Comparison of ENCODE assay signal across 38 cellular contexts in the genomic region with DNA sequence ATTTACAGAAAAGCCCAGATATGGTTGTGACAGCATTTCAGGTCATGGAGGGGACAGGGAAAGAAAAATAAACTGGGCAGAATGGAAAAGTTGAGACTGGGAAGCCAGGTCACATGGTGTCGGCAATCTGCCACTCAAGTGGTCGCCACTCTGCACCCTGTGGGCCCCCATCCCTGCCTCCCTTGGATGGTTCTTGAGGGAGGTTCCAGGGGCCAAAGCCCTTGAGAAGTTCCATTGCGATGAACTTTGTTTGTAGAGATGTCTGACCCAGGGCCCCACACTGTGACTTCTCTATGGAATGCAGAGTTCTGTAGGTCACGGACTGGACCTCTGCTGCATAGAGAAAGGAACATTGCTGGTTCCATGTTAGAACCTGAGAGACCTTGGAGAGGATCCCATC.
"Had no signal": no experiment of that assay in that cellular context is flagged by ENCODE, and none has a peak within 500 bp of the region (broad histone marks: within the 10 kb centered on the region; RNA-seq: fewer than 3 reads in every experiment).

No MANE protein-coding gene starts in this region.

- DNase-seq: activated effector memory CD4-positive, alpha-beta T cell treated with anti-CD3 and anti-CD28 coated beads, Interleukin-2, amount 50 U/mL, for 16 hours; activated effector memory CD4-positive, alpha-beta T cell treated with Interleukin-2 at 50 U/mL for 16 hours; activated gamma-delta T cell; activated gamma-delta T cell treated with Interleukin-2 at 50 U/mL for 16 hours; activated naive CD4-positive, alpha-beta T cell; activated naive CD4-positive, alpha-beta T cell treated with anti-CD3 and anti-CD28 coated beads for 36 hours; activated naive CD4-positive, alpha-beta T cell treated with anti-CD3 and anti-CD28 coated beads, Interleukin-2, amount 10 ng/mL, durations not matched to agents 7 days and 5 days; activated naive CD4-positive, alpha-beta T cell treated with anti-CD3 and anti-CD28 coated beads, Interleukin-2, amount 50 U/mL, for 16 hours; activated naive CD4-positive, alpha-beta T cell treated with Interleukin-2 at 50 U/mL for 16 hours; activated naive CD8-positive, alpha-beta T cell treated with anti-CD3 and anti-CD28 coated beads for 36 hours; activated naive CD8-positive, alpha-beta T cell treated with anti-CD3 and anti-CD28 coated beads, Interleukin-2, amount 10 ng/mL, durations not matched to agents 7 days and 5 days; activated naive CD8-positive, alpha-beta T cell treated with anti-CD3 and anti-CD28 coated beads, Interleukin-2, amount 50 U/mL, for 24 hours; activated T-cell treated with anti-CD3 and anti-CD28 coated beads for 4 hours; activated T-cell treated with anti-CD3 and anti-CD28 coated beads, Interleukin-2, amount 50 U/mL, for 1 hour; activated T-cell treated with anti-CD3 and anti-CD28 coated beads, Interleukin-2, amount 50 U/mL, for 24 hours; activated T-cell treated with anti-CD3 and anti-CD28 coated beads, Interleukin-2, amount 50 U/mL, for 4 hours; activated T-cell treated with anti-CD3 and anti-CD28 coated beads, Interleukin-2, amount 50 U/mL, for 48 hours; activated T-cell treated with anti-CD3 and anti-CD28 coated beads, Interleukin-2, amount 50 U/mL, for 72 hours; amniotic stem cell; amygdala; anterior cingulate cortex; aorta; body of pancreas; brain microvascular endothelial cell; caudate nucleus; central memory CD4-positive, alpha-beta T cell; cerebellar nuclear complex had no signal

- H3K9me3 Mint-ChIP-seq: activated naive CD8-positive, alpha-beta T cell treated with anti-CD3 and anti-CD28 coated beads, Interleukin-2, amount 10 ng/mL, durations not matched to agents 7 days and 5 days; activated T-cell treated with anti-CD3 and anti-CD28 coated beads, Interleukin-2, amount 50 U/mL, for 24 hours; central memory CD8-positive, alpha-beta T cell had no signal

- H3K36me3 ChIP-seq: ascending aorta, brain microvascular endothelial cell, breast epithelium, cardiac muscle cell had no signal

- H3K27ac Mint-ChIP-seq: activated naive CD4-positive, alpha-beta T cell treated with anti-CD3 and anti-CD28 coated beads for 36 hours; activated naive CD4-positive, alpha-beta T cell treated with anti-CD3 and anti-CD28 coated beads, Interleukin-2, amount 10 ng/mL, durations not matched to agents 7 days and 5 days; activated naive CD4-positive, alpha-beta T cell treated with anti-CD3 and anti-CD28 coated beads, Interleukin-2, amount 50 U/mL, for 24 hours; activated naive CD4-positive, alpha-beta T cell treated with anti-CD3 and anti-CD28 coated beads, Interleukin-2, amount 50 U/mL, for 72 hours; activated naive CD8-positive, alpha-beta T cell; activated naive CD8-positive, alpha-beta T cell treated with anti-CD3 and anti-CD28 coated beads for 36 hours; activated naive CD8-positive, alpha-beta T cell treated with anti-CD3 and anti-CD28 coated beads, Interleukin-2, amount 10 ng/mL, durations not matched to agents 7 days and 5 days; activated naive CD8-positive, alpha-beta T cell treated with anti-CD3 and anti-CD28 coated beads, Interleukin-2, amount 50 U/mL, for 24 hours; activated T-cell treated with anti-CD3 and anti-CD28 coated beads, Interleukin-2, amount 50 U/mL, for 24 hours; activated T-cell treated with anti-CD3 and anti-CD28 coated beads, Interleukin-2, amount 50 U/mL, for 72 hours; activated T-helper 1 cell treated with anti-CD3 and anti-CD28 coated beads, Interleukin-12 subunit alpha, Interleukin-12 subunit beta, Interleukin-2, Interleukin-4 antibody, amounts not matched to agents 30 ng/mL and 10 ng/mL and 1 ng/mL, durations not matched to agents 14 hours and 24 hours and 36 hours; activated T-helper 17 cell treated with anti-CD3 and anti-CD28 coated beads, Interleukin-2, amount 50 U/mL, for 72 hours; activated T-helper 2 cell treated with anti-CD3 and anti-CD28 coated beads, Interferon-gamma antibody, Interleukin-2, Interleukin-4, amounts not matched to agents 10 μg/mL and 5 μg/mL and 100 μg/mL, durations not matched to agents 14 hours and 24 hours and 36 hours; brain had no signal

- H3K36me3 Mint-ChIP-seq: activated naive CD4-positive, alpha-beta T cell treated with anti-CD3 and anti-CD28 coated beads, Interleukin-2, amount 10 ng/mL, durations not matched to agents 7 days and 5 days; activated naive CD4-positive, alpha-beta T cell treated with anti-CD3 and anti-CD28 coated beads, Interleukin-2, amount 50 U/mL, for 24 hours; activated naive CD4-positive, alpha-beta T cell treated with anti-CD3 and anti-CD28 coated beads, Interleukin-2, amount 50 U/mL, for 72 hours; activated naive CD8-positive, alpha-beta T cell; activated naive CD8-positive, alpha-beta T cell treated with anti-CD3 and anti-CD28 coated beads for 36 hours; activated naive CD8-positive, alpha-beta T cell treated with anti-CD3 and anti-CD28 coated beads, Interleukin-2, amount 10 ng/mL, durations not matched to agents 7 days and 5 days; brain had no signal

- H3K4me1 ChIP-seq: ascending aorta, body of pancreas, breast epithelium had no signal

- H3K27ac ChIP-seq: ascending aorta, body of pancreas, brain microvascular endothelial cell, breast epithelium, cardiac muscle cell had no signal

- H3K9me3 ChIP-seq: ascending aorta, body of pancreas, breast epithelium had no signal

- H3K4me3 Mint-ChIP-seq: activated naive CD4-positive, alpha-beta T cell treated with anti-CD3 and anti-CD28 coated beads for 36 hours; activated naive CD4-positive, alpha-beta T cell treated with anti-CD3 and anti-CD28 coated beads, Interleukin-2, amount 10 ng/mL, durations not matched to agents 7 days and 5 days; activated naive CD4-positive, alpha-beta T cell treated with anti-CD3 and anti-CD28 coated beads, Interleukin-2, amount 50 U/mL, for 24 hours; activated naive CD8-positive, alpha-beta T cell; activated naive CD8-positive, alpha-beta T cell treated with anti-CD3 and anti-CD28 coated beads for 36 hours; activated naive CD8-positive, alpha-beta T cell treated with anti-CD3 and anti-CD28 coated beads, Interleukin-2, amount 10 ng/mL, durations not matched to agents 7 days and 5 days; activated naive CD8-positive, alpha-beta T cell treated with anti-CD3 and anti-CD28 coated beads, Interleukin-2, amount 50 U/mL, for 24 hours; activated T-cell treated with anti-CD3 and anti-CD28 coated beads, Interleukin-2, amount 50 U/mL, for 24 hours; activated T-cell treated with anti-CD3 and anti-CD28 coated beads, Interleukin-2, amount 50 U/mL, for 4 hours; activated T-cell treated with anti-CD3 and anti-CD28 coated beads, Interleukin-2, amount 50 U/mL, for 72 hours; activated T-helper 1 cell treated with anti-CD3 and anti-CD28 coated beads, Interleukin-12 subunit alpha, Interleukin-12 subunit beta, Interleukin-2, Interleukin-4 antibody, amounts not matched to agents 30 ng/mL and 10 ng/mL and 1 ng/mL, durations not matched to agents 14 hours and 24 hours and 36 hours; activated T-helper 17 cell treated with anti-CD3 and anti-CD28 coated beads, Interleukin-2, amount 50 U/mL, for 72 hours; central memory CD8-positive, alpha-beta T cell had no signal

- H3K27me3 Mint-ChIP-seq: activated naive CD4-positive, alpha-beta T cell treated with anti-CD3 and anti-CD28 coated beads, Interleukin-2, amount 10 ng/mL, durations not matched to agents 7 days and 5 days; brain had no signal

- H3K4me1 Mint-ChIP-seq: activated naive CD4-positive, alpha-beta T cell treated with anti-CD3 and anti-CD28 coated beads, Interleukin-2, amount 10 ng/mL, durations not matched to agents 7 days and 5 days; activated naive CD4-positive, alpha-beta T cell treated with anti-CD3 and anti-CD28 coated beads, Interleukin-2, amount 50 U/mL, for 24 hours; activated naive CD8-positive, alpha-beta T cell treated with anti-CD3 and anti-CD28 coated beads for 36 hours; activated naive CD8-positive, alpha-beta T cell treated with anti-CD3 and anti-CD28 coated beads, Interleukin-2, amount 10 ng/mL, durations not matched to agents 7 days and 5 days; activated naive CD8-positive, alpha-beta T cell treated with anti-CD3 and anti-CD28 coated beads, Interleukin-2, amount 50 U/mL, for 24 hours; activated T-helper 17 cell treated with anti-CD3 and anti-CD28 coated beads, Interleukin-2, amount 50 U/mL, for 72 hours; central memory CD8-positive, alpha-beta T cell had no signal

- H3K27me3 ChIP-seq: ascending aorta, body of pancreas, breast epithelium, cardiac muscle cell had no signal

- H3K4me3 ChIP-seq: ascending aorta, body of pancreas, breast epithelium, cardiac muscle cell had no signal

- ATAC-seq: activated naive CD4-positive, alpha-beta T cell treated with anti-CD3 and anti-CD28 coated beads, Interleukin-2, amount 50 U/mL, for 72 hours; activated naive CD8-positive, alpha-beta T cell treated with anti-CD3 and anti-CD28 coated beads, Interleukin-2, amount 50 U/mL, for 24 hours; activated T-cell treated with anti-CD3 and anti-CD28 coated beads, Interleukin-2, amount 50 U/mL, for 4 hours; activated T-cell treated with anti-CD3 and anti-CD28 coated beads, Interleukin-2, amount 50 U/mL, for 72 hours; activated T-helper 17 cell treated with anti-CD3 and anti-CD28 coated beads, Interleukin-2, amount 50 U/mL, for 72 hours; body of pancreas had no signal
